Comparison of ENCODE assay signal across 8 cellular contexts in the genomic region with DNA sequence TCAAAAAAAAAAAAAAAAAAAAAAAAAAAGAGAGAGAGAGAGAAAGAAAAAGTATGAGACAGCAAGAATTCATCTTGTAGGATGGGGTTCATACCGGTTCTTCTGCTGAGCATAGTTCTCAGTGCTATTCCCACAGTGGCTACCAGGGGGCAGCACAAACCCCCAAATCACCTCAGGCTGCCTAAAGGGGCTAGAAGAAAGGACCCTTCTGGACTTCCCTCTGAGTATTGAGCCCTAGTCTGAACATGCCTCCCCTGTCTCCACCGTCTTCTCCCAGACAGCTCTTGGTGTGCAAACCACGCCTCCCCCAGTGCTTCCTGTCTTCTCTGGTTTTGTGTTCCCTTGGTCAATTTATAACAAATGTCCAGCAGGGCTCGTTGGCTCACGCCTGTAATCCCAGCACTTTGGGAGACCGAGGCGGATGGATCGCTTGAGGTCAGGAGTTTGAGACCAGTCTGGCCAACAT. TPM values are rescaled to one million over a fixed set of nuclear protein-coding genes. Genes with fewer than 3 reads are reported as not detected.
DNase-seq lines count a peak whose midpoint lies in the region; ATAC-seq and TF ChIP-seq lines count a peak whose summit lies in the region.

No MANE protein-coding gene starts in this region.

- DNase-seq in CD1c-positive myeloid dendritic cell (ENCODE audit: extremely low spot score) (peak; percentile 62), HAP-1 (ENCODE audit: low spot score in 2 of 2) (peak; percentile 51 to 83), NCI-H226 (peak; percentile 41), left lung (no peak)
- DNase-seq in central memory CD4-positive, alpha-beta T cell: peak; percentile 45
- DNase-seq in stimulated activated CD4-positive, alpha-beta T cell treated with anti-CD3 and anti-CD28 coated beads, TNF-alpha, amount 100 ng/mL, for 48 hours (ENCODE audit: low read depth in 3 of 3): peak in 2 of 3 donors; percentile 41 to 44

- no peaks in the 10 kb centered on the region for H3K9me3 ChIP-seq in HAP-1
- H3K9me3 ChIP-seq in left lung: no peaks in the 10 kb centered on the region

- intact Hi-C loops in left lung (cut with DNase I): no loop called here

- H3K36me3 ChIP-seq in HAP-1 (replicated peaks) (no peaks in the 10 kb centered on the region), left lung (no peaks in the 10 kb centered on the region)

- peak; percentile 49 to 50 for ATAC-seq in activated CD4-positive, CD25-positive, alpha-beta regulatory T cell treated with anti-CD3 and anti-CD28 coated beads, Interleukin-2, amount 50 U/mL, for 24 hours
- ATAC-seq in left lung (peak; percentile 79), GM19467 (IDR thresholded peaks at IDR 0.05; ENCODE audit: unreplicated experiment) (no peak)

- H3K27me3 ChIP-seq in HAP-1 (ENCODE audit: low read depth) (no peaks in the 10 kb centered on the region), left lung (peaks cover 6 to 65% of the 10 kb centered on the region in 2 donors)

- no peak overlapping the region for H3K27ac ChIP-seq in left lung

- no peak overlapping the region for H3K4me3 ChIP-seq in HAP-1
- no peak overlapping the region for H3K4me3 ChIP-seq in left lung

- peak; percentile 64 to 72 for TF ChIP-seq CTCF in left lung (IDR thresholded peaks at IDR 0.05)

- H3K4me1 ChIP-seq in HAP-1 (peaks cover 3% of the 10 kb centered on the region), left lung (peaks cover 3 to 33% of the 10 kb centered on the region in 2 donors)

- in situ Hi-C loops in HAP-1 (cut with MboI; ENCODE audit: low sequenced_read_pairs): loop anchor here (5.0 kb wide), 1 partner anchor 147 kb away; no protein-coding TSS in a partner anchor

RNA-seq across cellular contexts. Expression of gene SMUG1, which starts 31.3 kb away (rescaled TPM):
- 10 to 100 TPM; 28.8 to 32.8 TPM for total RNA-seq in left lung

RNA-seq across cellular contexts. Expression of gene CBX5, which starts 59.8 kb away (rescaled TPM):
- 10 to 100 TPM; 69.8 to 72.2 TPM for total RNA-seq in left lung

Comparison
In these comparisons a context has a peak if more than half of its experiments do, and no peak if none do; other contexts are left out.
1. DNase-seq: peak in CD1c-positive myeloid dendritic cell (single experiment), HAP-1 (2 of 2), NCI-H226 (single experiment), central memory CD4-positive, alpha-beta T cell (single experiment) and stimulated activated CD4-positive, alpha-beta T cell treated with anti-CD3 and anti-CD28 coated beads, TNF-alpha, amount 100 ng/mL, for 48 hours (2 of 3); none in left lung (0 of 2).